In the genomic region with DNA sequence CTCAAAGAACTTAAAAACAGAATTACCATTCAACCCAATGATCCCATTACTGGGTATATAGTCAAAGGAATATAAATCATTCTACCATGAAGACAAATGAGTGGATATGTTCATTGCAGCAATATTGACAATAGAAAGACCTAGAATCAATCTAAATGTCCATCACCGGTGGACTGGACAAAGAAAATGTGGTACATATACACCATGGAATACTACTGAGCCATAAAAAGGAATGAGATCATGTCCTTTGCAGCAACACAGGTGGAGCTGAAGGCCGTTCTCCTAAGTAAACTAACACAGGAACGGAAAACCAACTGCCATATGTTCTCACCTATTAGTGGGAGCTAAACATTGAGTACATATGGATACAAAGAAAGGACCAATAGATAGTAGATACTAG, we compare ENCODE assay signal across 19 cellular contexts.
DNase-seq lines count a peak whose midpoint lies in the region; ATAC-seq, FAIRE-seq and TF ChIP-seq lines count a peak whose summit lies in the region.
"Had no signal": no experiment of that assay in that cellular context is flagged by ENCODE, and none has a peak within 500 bp of the region (broad histone marks: within the 10 kb centered on the region; RNA-seq: fewer than 3 reads in every experiment).

No MANE protein-coding gene starts in this region.

- no peaks in the 10 kb centered on the region for H3K9me3 ChIP-seq in HEK293 (ENCODE audit: control insufficient read depth, insufficient read depth, low read depth, low read length)
- no peaks in the 10 kb centered on the region for H3K9me3 ChIP-seq in K562 (replicated peaks; ENCODE audit: control insufficient read depth, insufficient read depth, low read depth, low read length)
- H3K9me3 ChIP-seq: A549, Caco-2 had no signal

- H3K36me3 ChIP-seq in HEK293 (ENCODE audit: control insufficient read depth in 2 of 2, insufficient read depth in 1 of 2, low read length in 2 of 2) (no peaks in the 10 kb centered on the region), K562 (ENCODE audit: control insufficient read depth, insufficient read depth, low read length) (no peaks in the 10 kb centered on the region)
- H3K36me3 ChIP-seq: BLaER1 treated with 17β-estradiol and CSF1 and Interleukin-3, amounts not matched to agents 10 nM and 100 nM had no signal

- H3K4me2 ChIP-seq in K562 (ENCODE audit: insufficient read depth, low read length), result no peak overlapping the region
- H3K4me2 ChIP-seq: A549; BLaER1 treated with 17β-estradiol and CSF1 and Interleukin-3, amounts not matched to agents 10 nM and 100 nM had no signal

- CTCF ChIA-PET in HEK293 (lab: Yijun Ruan, JAX) (no interaction called here), K562 (lab: Yijun Ruan, JAX; ENCODE audit: low intra/inter-chr PET ratio) (no interaction called here)

- no peaks in the 10 kb centered on the region for H4K20me1 ChIP-seq in K562 (replicated peaks; ENCODE audit: control insufficient read depth, insufficient read depth, low read length)
- H4K20me1 ChIP-seq: BLaER1 treated with 17β-estradiol and CSF1 and Interleukin-3, amounts not matched to agents 10 nM and 100 nM had no signal

- no peak overlapping the region for H3K9ac ChIP-seq in K562 (ENCODE audit: insufficient read depth in 1 of 2, low read depth in 2 of 2, low read length in 2 of 2)
- H3K9ac ChIP-seq: BLaER1 treated with 17β-estradiol and CSF1 and Interleukin-3, amounts not matched to agents 10 nM and 100 nM had no signal

- no peaks in the 10 kb centered on the region for H3K9me1 ChIP-seq in K562 (ENCODE audit: control insufficient read depth, insufficient read depth, low read length)

- WGBS in K562 (ENCODE audit: insufficient coverage, low coverage, missing lambda C conversion rate), result 27% methylated on average over 3 of the region's 3 CpGs

- TF ChIP-seq POLR2A in K562 (conservative IDR thresholded peaks at IDR 0.05) (no peak), GM18505 (IDR thresholded peaks at IDR 0.05; ENCODE audit: borderline replicate concordance, extremely low read depth, insufficient read depth, insufficient read length) (no peak)

- POLR2A ChIA-PET in HEK293 (lab: Yijun Ruan, JAX) (no interaction called here), K562 (lab: Yijun Ruan, JAX) (interaction anchor here (0.6 kb wide), 1 partner anchor 574 kb away, joined by 3 read pairs; no protein-coding TSS in a partner anchor)

- intact Hi-C loops in K562 (cut with micrococcal nuclease), result no loop called here

- no peak for FAIRE-seq in K562 (lab: Jason Lieb, UNC)
- FAIRE-seq: A549, D721Med, GM12891, GM18507 had no signal

- in situ Hi-C loops in K562 (cut with MboI), result no loop called here

- BruUV-seq in K562 (replicated peaks; lab: Mats Ljungman, UMichigan), result no TSS peak

- H3K27ac ChIP-seq in HEK293 (ENCODE audit: extremely low read depth, low read depth, low read length) (no peak overlapping the region), K562 (ENCODE audit: extremely low read depth, low read depth, low read length) (no peak overlapping the region)
- H3K27ac ChIP-seq: 22Rv1; A549; BLaER1 treated with 17β-estradiol and CSF1 and Interleukin-3, amounts not matched to agents 10 nM and 100 nM; C4-2B had no signal

- no peak for TF ChIP-seq EP300 in K562 (IDR thresholded peaks at IDR 0.05; ENCODE audit: low read length)

- no peaks in the 10 kb centered on the region for H3K79me2 ChIP-seq in K562 (ENCODE audit: control insufficient read depth, insufficient read depth, low read length)

- no peaks in the 10 kb centered on the region for H3K4me1 ChIP-seq in HEK293 (ENCODE audit: control insufficient read depth, insufficient read depth, low read length)
- H3K4me1 ChIP-seq in K562 (replicated peaks in 1 of 2; ENCODE audit: control insufficient read depth in 2 of 2, insufficient read depth in 2 of 2, low read length in 2 of 2), result no peaks in the 10 kb centered on the region
- H3K4me1 ChIP-seq: A549; BLaER1 treated with 17β-estradiol and CSF1 and Interleukin-3, amounts not matched to agents 10 nM and 100 nM; Caco-2 had no signal

- ATAC-seq in K562, result no peak
- ATAC-seq in GM18505 (IDR thresholded peaks at IDR 0.05; ENCODE audit: unreplicated experiment), result no peak
- ATAC-seq: A549; CD8-positive, alpha-beta T cell had no signal

- no peak for TF ChIP-seq CTCF in HEK293 (tag by site-specific recombination; IDR thresholded peaks at IDR 0.05)
- no peak for TF ChIP-seq CTCF in K562 (IDR thresholded peaks at IDR 0.05 in 2 of 3, conservative IDR thresholded peaks at IDR 0.05 in 1 of 3; ENCODE audit: insufficient read depth in 2 of 3, low read depth in 1 of 3, low read length in 3 of 3)

- no peak for TF ChIP-seq RAD21 in K562 (CRISPR knock-in tag; conservative IDR thresholded peaks at IDR 0.05 in 1 of 2, IDR thresholded peaks at IDR 0.05 in 1 of 2)

- no peak overlapping the region for H2AFZ ChIP-seq in K562 (ENCODE audit: low read depth, low read length)

- H3K4me3 ChIP-seq in HEK293 (ENCODE audit: low read depth, low read length) (no peak overlapping the region), K562 (no peak overlapping the region)
- H3K4me3 ChIP-seq: A549; BLaER1 treated with 17β-estradiol and CSF1 and Interleukin-3, amounts not matched to agents 10 nM and 100 nM had no signal

- H3K27me3 ChIP-seq in K562 (ENCODE audit: control insufficient read depth in 2 of 2, insufficient read depth in 2 of 2, low read length in 2 of 2), result no peaks in the 10 kb centered on the region
- H3K27me3 ChIP-seq: BLaER1 treated with 17β-estradiol and CSF1 and Interleukin-3, amounts not matched to agents 10 nM and 100 nM had no signal

- DNase-seq in NCI-H2171 treated with DMSO at 0.1 percent for 48 hours (lab: John Stamatoyannopoulos, UW) (peak; percentile 11), NCI-H2171 (lab: John Stamatoyannopoulos, UW) (no peak), K562 (ENCODE audit: extremely low read depth in 1 of 4, low spot score in 3 of 4) (no peak)
- DNase-seq: AML-193; Caco-2; Calu3; CD4-positive, alpha-beta T cell; CD8-positive, alpha-beta T cell; DMS79 treated with DMSO at 0.1 percent for 48 hours; GF-D8 had no signal

TF ChIP-seq in HEK293, 187 proteins besides CTCF, POLR2A, EP300 and RAD21:
- TF ChIP-seq ZNF146 (tag by site-specific recombination; IDR thresholded peaks at IDR 0.05) (0 out of 2 replicates have a peak, but pooled peaks have one; percentile 25), ZNF354C (tag by site-specific recombination; IDR thresholded peaks at IDR 0.05; ENCODE audit: borderline replicate concordance, low read depth) (no peak)
TF ChIP-seq in HEK293: peak in this region for 1.

TF ChIP-seq in K562, 482 proteins besides CTCF, POLR2A, EP300 and RAD21:
- TF ChIP-seq HNRNPUL1 (IDR thresholded peaks at IDR 0.05; ENCODE audit: low read length), result no peak
- TF ChIP-seq ZZZ3 (IDR thresholded peaks at IDR 0.05), result no peak
- no peak for TF ChIP-seq SUPT5H (IDR thresholded peaks at IDR 0.05)
- TF ChIP-seq ZNF146 (CRISPR knock-in tag; IDR thresholded peaks at IDR 0.05; ENCODE audit: unreplicated experiment), result peak; percentile 70
